In the genomic region with DNA sequence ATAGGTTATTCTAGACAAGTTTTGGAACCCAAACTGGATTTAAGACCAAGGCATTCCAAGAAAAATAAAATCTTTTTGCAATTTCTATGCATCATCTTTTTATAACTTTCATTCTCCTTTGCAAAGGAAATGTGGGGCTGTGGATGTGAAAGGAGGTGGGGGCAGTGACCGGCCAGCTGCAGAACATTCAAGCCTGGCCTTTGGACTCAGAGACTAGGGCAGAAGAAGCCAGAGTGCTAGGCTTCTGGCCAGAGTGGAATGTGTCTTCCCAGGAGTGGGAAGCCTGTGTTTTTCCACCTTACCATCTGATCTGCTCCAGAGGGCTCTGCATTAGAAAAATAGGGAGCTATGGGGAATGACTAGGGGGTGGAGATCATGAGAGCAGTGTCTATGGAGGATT, we compare ENCODE assay signal across 27 cellular contexts.
DNase-seq lines count a peak whose midpoint lies in the region; ATAC-seq and TF ChIP-seq lines count a peak whose summit lies in the region.
"Had no signal": no experiment of that assay in that cellular context is flagged by ENCODE, and none has a peak within 500 bp of the region (broad histone marks: within the 10 kb centered on the region; RNA-seq: fewer than 3 reads in every experiment).

No MANE protein-coding gene starts in this region.

- H3K4me3 Mint-ChIP-seq in glutamatergic neuron (ENCODE audit: unreplicated experiment), result no peak overlapping the region
- H3K4me3 Mint-ChIP-seq: activated T-cell treated with anti-CD3 and anti-CD28 coated beads, Interleukin-2, amount 50 U/mL, for 24 hours had no signal

- H2AFZ ChIP-seq in OCI-LY1 (ENCODE audit: low read length), result no peak overlapping the region

- DNase-seq in EH (ENCODE audit: low read depth) (peak; percentile 25), glutamatergic neuron (no peak), sciatic nerve (ENCODE audit: low spot score) (no peak), NCI-H526 treated with DMSO at 0.1 percent for 48 hours (lab: John Stamatoyannopoulos, UW) (no peak), NCI-H82 (lab: John Stamatoyannopoulos, UW) (no peak), NCI-H524 (lab: John Stamatoyannopoulos, UW) (no peak)
- DNase-seq: activated CD4-positive, alpha-beta T cell treated with anti-CD3 and anti-CD28 coated beads for 4 hours; activated naive CD4-positive, alpha-beta T cell; activated T-cell treated with anti-CD3 and anti-CD28 coated beads, Interleukin-2, amount 50 U/mL, for 24 hours; brain microvascular endothelial cell; DMS79 treated with DMSO at 0.1 percent for 48 hours; effector CD8-positive, alpha-beta T cell; HCEC 1CT; NCI-H1417; NCI-H2081 treated with DMSO at 0.1 percent for 48 hours; NCI-H510A; psoas muscle; SJCRH30; T-helper 1 cell had no signal

- intact Hi-C loops in sciatic nerve (cut with DNase I), result no loop called here

- ATAC-seq in sciatic nerve, result peak; percentile 78
- no peak for ATAC-seq in GM21390 (IDR thresholded peaks at IDR 0.05; ENCODE audit: unreplicated experiment)
- ATAC-seq: Panc1 had no signal

- H3K36me3 ChIP-seq in OCI-LY1 (ENCODE audit: insufficient read depth, low read length), result peaks cover 60% of the 10 kb centered on the region
- H3K36me3 ChIP-seq: adrenal gland, suprapubic skin, vagina had no signal

- TF ChIP-seq CTCF in OCI-LY1 (IDR thresholded peaks at IDR 0.05; ENCODE audit: low read length) (no peak), glutamatergic neuron (IDR thresholded peaks at IDR 0.05; ENCODE audit: partially characterized antibody, unreplicated experiment) (no peak)

- no peaks in the 10 kb centered on the region for H3K27me3 ChIP-seq in OCI-LY1 (ENCODE audit: insufficient read depth, low read length)
- H3K27me3 ChIP-seq: adrenal gland, brain microvascular endothelial cell, SJCRH30, suprapubic skin, vagina had no signal

- H3K9me2 ChIP-seq in OCI-LY1 (ENCODE audit: low read depth, low read length), result no peaks in the 10 kb centered on the region

- no peaks in the 10 kb centered on the region for H3K36me3 Mint-ChIP-seq in glutamatergic neuron (ENCODE audit: unreplicated experiment)

- H3K4me1 Mint-ChIP-seq in glutamatergic neuron (ENCODE audit: low read depth, unreplicated experiment), result peaks cover 35% of the 10 kb centered on the region

- H3K79me2 ChIP-seq in OCI-LY1 (ENCODE audit: insufficient read depth, low read length), result peaks cover 97% of the 10 kb centered on the region

- no peak overlapping the region for H3K9ac ChIP-seq in OCI-LY1 (ENCODE audit: low read length)

- H3K9me3 Mint-ChIP-seq in glutamatergic neuron (ENCODE audit: unreplicated experiment), result peaks cover 6% of the 10 kb centered on the region
- H3K9me3 Mint-ChIP-seq: activated T-cell treated with anti-CD3 and anti-CD28 coated beads, Interleukin-2, amount 50 U/mL, for 24 hours had no signal

- H3K27me3 Mint-ChIP-seq in glutamatergic neuron (ENCODE audit: unreplicated experiment), result no peaks in the 10 kb centered on the region

- peaks cover 57% of the 10 kb centered on the region for H3K4me1 ChIP-seq in OCI-LY1 (ENCODE audit: insufficient read depth, low read length, severe bottlenecking)
- H3K4me1 ChIP-seq: psoas muscle had no signal

- no peaks in the 10 kb centered on the region for H4K20me1 ChIP-seq in OCI-LY1 (ENCODE audit: insufficient read depth, low read length)

- H3K9me3 ChIP-seq in OCI-LY1 (ENCODE audit: low read length), result no peaks in the 10 kb centered on the region
- H3K9me3 ChIP-seq: adrenal gland, psoas muscle, SJCRH30, suprapubic skin, vagina had no signal

- H3K4me2 ChIP-seq in OCI-LY1 (ENCODE audit: low read length), result no peak overlapping the region

- H3K4me3 ChIP-seq in OCI-LY1 (ENCODE audit: low read depth, low read length, poor library complexity, severe bottlenecking), result no peak overlapping the region
- H3K4me3 ChIP-seq: adrenal gland, psoas muscle, SJCRH30, skin epidermis, suprapubic skin, vagina had no signal

- no peaks in the 10 kb centered on the region for H3F3A ChIP-seq in OCI-LY1 (ENCODE audit: insufficient read depth, low read length)

- H3K27ac Mint-ChIP-seq in glutamatergic neuron (ENCODE audit: unreplicated experiment), result peak overlapping the region; percentile 1
- H3K27ac Mint-ChIP-seq: activated T-cell treated with anti-CD3 and anti-CD28 coated beads, Interleukin-2, amount 50 U/mL, for 24 hours had no signal

- H3K27ac ChIP-seq in OCI-LY1 (ENCODE audit: low read depth, low read length, poor library complexity, severe bottlenecking), result peak overlapping the region; percentile 82
- H3K27ac ChIP-seq: adrenal gland, brain microvascular endothelial cell, C4-2B, psoas muscle, SJCRH30, skin epidermis, suprapubic skin, vagina had no signal
